Comparison of ENCODE assay signal across 24 cellular contexts in genomic region chr18:68148862-68149261, GRCh38.
DNase-seq lines count a peak whose midpoint lies in the region; ATAC-seq, FAIRE-seq and TF ChIP-seq lines count a peak whose summit lies in the region.
"Had no signal": no experiment of that assay in that cellular context is flagged by ENCODE, and none has a peak within 500 bp of the region (broad histone marks: within the 10 kb centered on the region; RNA-seq: fewer than 3 reads in every experiment).

No MANE protein-coding gene starts in this region.

- H3K4me1 Mint-ChIP-seq in neural progenitor cell = peaks cover 17% of the 10 kb centered on the region
- H3K4me1 Mint-ChIP-seq: activated CD4-positive, alpha-beta memory T cell treated with anti-CD3 and anti-CD28 coated beads, Interleukin-2, amount 10 ng/mL, durations not matched to agents 7 days and 5 days; activated naive CD4-positive, alpha-beta T cell treated with anti-CD3 and anti-CD28 coated beads, Interleukin-2, amount 10 ng/mL, durations not matched to agents 7 days and 5 days; T-cell had no signal

- TF ChIP-seq POLR2A in H1 (IDR thresholded peaks at IDR 0.05; ENCODE audit: control extremely low read depth in 1 of 2, low read depth in 2 of 2, low read length in 2 of 2) = no peak

- H3K79me2 ChIP-seq in H1 (ENCODE audit: control insufficient read depth in 1 of 2, insufficient read depth in 2 of 2, low read length in 2 of 2) (no peaks in the 10 kb centered on the region), neural progenitor cell (ENCODE audit: low read depth) (no peaks in the 10 kb centered on the region)

- peak overlapping the region; percentile 13 for H3K27ac Mint-ChIP-seq in neural progenitor cell
- H3K27ac Mint-ChIP-seq: activated CD4-positive, alpha-beta memory T cell treated with anti-CD3 and anti-CD28 coated beads, Interleukin-2, amount 10 ng/mL, durations not matched to agents 7 days and 5 days; activated naive CD4-positive, alpha-beta T cell treated with anti-CD3 and anti-CD28 coated beads, Interleukin-2, amount 10 ng/mL, durations not matched to agents 7 days and 5 days; T-cell had no signal

- H3K27me3 Mint-ChIP-seq in neural progenitor cell (ENCODE audit: insufficient read depth, low read depth) = no peaks in the 10 kb centered on the region
- H3K27me3 Mint-ChIP-seq: activated CD4-positive, alpha-beta memory T cell treated with anti-CD3 and anti-CD28 coated beads, Interleukin-2, amount 10 ng/mL, durations not matched to agents 7 days and 5 days; activated naive CD4-positive, alpha-beta T cell treated with anti-CD3 and anti-CD28 coated beads, Interleukin-2, amount 10 ng/mL, durations not matched to agents 7 days and 5 days; T-cell had no signal

- H3K23me2 ChIP-seq in H1 (ENCODE audit: low read depth, low read length) = no peaks in the 10 kb centered on the region

- H2AFZ ChIP-seq in H1 (ENCODE audit: low read length) (0 out of 2 replicates have a peak overlapping the region, but pooled peaks have one; percentile 79), neural progenitor cell (replicated peaks) (peak overlapping the region; percentile 44)

- no peak for TF ChIP-seq EP300 in H1 (IDR thresholded peaks at IDR 0.05; ENCODE audit: borderline replicate concordance in 1 of 2, low read depth in 2 of 2, low read length in 2 of 2)

- no peak for TF ChIP-seq CTCF in H1 (IDR thresholded peaks at IDR 0.05; ENCODE audit: control extremely low read depth in 1 of 3, insufficient read depth in 1 of 3, low read depth in 1 of 3, low read length in 3 of 3)
- no peak for TF ChIP-seq CTCF in neural progenitor cell (IDR thresholded peaks at IDR 0.05)

- no peaks in the 10 kb centered on the region for H3F3A ChIP-seq in neural progenitor cell (ENCODE audit: low read depth)

- H4K5ac ChIP-seq in H1 (ENCODE audit: insufficient read length, low read depth, low read length) = no peak overlapping the region

- H3K23ac ChIP-seq in H1 (ENCODE audit: insufficient read length) = no peak overlapping the region

- TF ChIP-seq RAD21 in H1 (IDR thresholded peaks at IDR 0.05 in 1 of 2, conservative IDR thresholded peaks at IDR 0.05 in 1 of 2; ENCODE audit: low read depth in 2 of 2, low read length in 2 of 2) = no peak

- H2BK120ac ChIP-seq in H1 (replicated peaks; ENCODE audit: low read depth, low read length) = no peak overlapping the region

- H3K27me3 ChIP-seq in H1 (replicated peaks in 1 of 4; ENCODE audit: control insufficient read depth in 3 of 4, extremely low read depth in 1 of 4, insufficient read depth in 3 of 4, low read length in 3 of 4) (no peaks in the 10 kb centered on the region), neural progenitor cell (no peaks in the 10 kb centered on the region)
- H3K27me3 ChIP-seq: BLaER1, esophagus muscularis mucosa had no signal

- H2BK5ac ChIP-seq in H1 (ENCODE audit: low read depth, low read length) = no peak overlapping the region

- no peak overlapping the region; the same call in 1 of the 2 replicates for H2BK12ac ChIP-seq in H1 (ENCODE audit: low read depth, low read length)

- H3K9ac ChIP-seq in H1 (replicated peaks in 1 of 4; ENCODE audit: extremely low read depth in 1 of 4, low read depth in 3 of 4, low read length in 3 of 4) (no peak overlapping the region; a peak in 1 of 7 replicates), neural progenitor cell (no peak overlapping the region)
- H3K9ac ChIP-seq: BLaER1 had no signal

- peaks cover 0 to 2% (median 0%) of the 10 kb centered on the region in 4 experiments; a peak in 1 of 7 replicates for H3K4me1 ChIP-seq in H1 (replicated peaks in 1 of 4; ENCODE audit: control insufficient read depth in 3 of 4, insufficient read depth in 4 of 4, low read length in 3 of 4)
- H3K4me1 ChIP-seq in neural progenitor cell = peaks cover 7% of the 10 kb centered on the region
- H3K4me1 ChIP-seq: A549, BLaER1, esophagus muscularis mucosa had no signal

- no peaks in the 10 kb centered on the region for H3K36me3 ChIP-seq in H1 (ENCODE audit: control insufficient read depth in 2 of 4, insufficient read depth in 4 of 4, low read length in 3 of 4)
- H3K36me3 ChIP-seq in neural progenitor cell = no peaks in the 10 kb centered on the region
- H3K36me3 ChIP-seq: BLaER1, esophagus muscularis mucosa had no signal

- WGBS in H1 (ENCODE audit: extremely low coverage in 1 of 2, insufficient coverage in 1 of 2, insufficient read length in 1 of 2, insufficient replicate concordance in 2 of 2, low coverage in 1 of 2, low lambda C conversion rate in 2 of 2, missing lambda C conversion rate in 1 of 2), 2 experiments = 59% methylated on average over 3 of the region's 3 CpGs; no CpG with 5 or more reads in 1 of the 2 experiments

- POLR2A ChIA-PET in H1 (lab: Charles Lee; ENCODE audit: partially characterized antibody) = no interaction called here

- no peak for ATAC-seq in GM19328 (IDR thresholded peaks at IDR 0.05; ENCODE audit: unreplicated experiment)
- ATAC-seq: A549; activated T-cell treated with anti-CD3 and anti-CD28 coated beads, Interleukin-2, amount 50 U/mL, for 4 hours; HCT116; left ventricle myocardium superior; mucosa of descending colon; T-cell had no signal

- H3K27ac ChIP-seq in H1 (ENCODE audit: low read depth, low read length) (no peak overlapping the region), neural progenitor cell (no peak overlapping the region)
- H3K27ac ChIP-seq: A549, BLaER1, esophagus muscularis mucosa had no signal

- H2BK20ac ChIP-seq in H1 (ENCODE audit: low read length) = 0 out of 2 replicates have a peak overlapping the region, but pooled peaks have one; percentile 21

- H3K4me2 ChIP-seq in H1 (ENCODE audit: insufficient read depth in 1 of 2, low read depth in 2 of 2, low read length in 2 of 2) (peak overlapping the region in 1 of 2 experiments; percentile 37; a peak in 1 of 4 replicates), neural progenitor cell (peak overlapping the region; percentile 43)
- H3K4me2 ChIP-seq: A549, BLaER1 had no signal

- H3K9me3 ChIP-seq in H1 (ENCODE audit: insufficient read depth in 2 of 2, low read depth in 1 of 2, low read length in 1 of 2) = no peaks in the 10 kb centered on the region
- H3K9me3 ChIP-seq in neural progenitor cell (ENCODE audit: low read depth) = no peaks in the 10 kb centered on the region
- H3K9me3 ChIP-seq: A549, BLaER1, esophagus muscularis mucosa, mucosa of descending colon had no signal

- no peak overlapping the region for H4K91ac ChIP-seq in H1 (replicated peaks; ENCODE audit: insufficient read length, low read length)

- H3K4me3 ChIP-seq in H1 (ENCODE audit: extremely low read depth in 1 of 4, insufficient read depth in 2 of 4, low read depth in 3 of 4, low read length in 4 of 4) = no peak overlapping the region
- H3K4me3 ChIP-seq in neural progenitor cell = no peak overlapping the region
- H3K4me3 ChIP-seq: A549, BLaER1, esophagus muscularis mucosa, mucosa of descending colon had no signal

- H3K36me3 Mint-ChIP-seq in neural progenitor cell = no peaks in the 10 kb centered on the region
- H3K36me3 Mint-ChIP-seq: activated naive CD4-positive, alpha-beta T cell treated with anti-CD3 and anti-CD28 coated beads, Interleukin-2, amount 10 ng/mL, durations not matched to agents 7 days and 5 days; T-cell had no signal

- DNase-seq in NCI-H2081 treated with DMSO at 0.1 percent for 48 hours (lab: John Stamatoyannopoulos, UW) (peak; percentile 9), NCI-H2081 (lab: John Stamatoyannopoulos, UW) (no peak), NCI-H2107 treated with DMSO at 0.1 percent for 48 hours (lab: John Stamatoyannopoulos, UW; ENCODE audit: unreplicated experiment) (peak; percentile 47), H1 (ENCODE audit: low read depth in 1 of 2, low spot score in 2 of 2) (no peak), neural progenitor cell (ENCODE audit: low spot score) (peak; percentile 70), NCI-H1694 (lab: John Stamatoyannopoulos, UW) (no peak), GF-D8 (lab: John Stamatoyannopoulos, UW) (no peak)
- DNase-seq: activated CD4-positive, alpha-beta memory T cell treated with anti-CD3 and anti-CD28 coated beads, Interleukin-2, amount 10 ng/mL, durations not matched to agents 7 days and 5 days; activated naive CD4-positive, alpha-beta T cell treated with anti-CD3 and anti-CD28 coated beads, Interleukin-2, amount 10 ng/mL, durations not matched to agents 7 days and 5 days; activated T-cell treated with anti-CD3 and anti-CD28 coated beads, Interleukin-2, amount 50 U/mL, for 4 hours; anterior cingulate cortex; Calu3; effector CD4-positive, alpha-beta T cell; IMR-90; left ventricle myocardium superior; mucosa of descending colon; NCI-H2171; T-cell had no signal

- no peak overlapping the region for H4K8ac ChIP-seq in H1 (ENCODE audit: extremely low read depth, insufficient read depth, low read length)

- no peak overlapping the region for H3K4me3 Mint-ChIP-seq in neural progenitor cell
- H3K4me3 Mint-ChIP-seq: activated CD4-positive, alpha-beta memory T cell treated with anti-CD3 and anti-CD28 coated beads, Interleukin-2, amount 10 ng/mL, durations not matched to agents 7 days and 5 days; activated naive CD4-positive, alpha-beta T cell treated with anti-CD3 and anti-CD28 coated beads, Interleukin-2, amount 10 ng/mL, durations not matched to agents 7 days and 5 days; activated T-cell treated with anti-CD3 and anti-CD28 coated beads, Interleukin-2, amount 50 U/mL, for 4 hours; T-cell had no signal

- no peak overlapping the region for H2BK15ac ChIP-seq in H1 (ENCODE audit: low read length)

- no peaks in the 10 kb centered on the region for H4K20me1 ChIP-seq in H1 (replicated peaks in 1 of 2; ENCODE audit: control insufficient read depth in 1 of 2, insufficient read depth in 2 of 2, low read length in 2 of 2)
- H4K20me1 ChIP-seq in neural progenitor cell (ENCODE audit: low read depth) = no peaks in the 10 kb centered on the region
- H4K20me1 ChIP-seq: BLaER1 had no signal

- no peaks in the 10 kb centered on the region for H3K79me1 ChIP-seq in H1 (ENCODE audit: low read depth, low read length)

- no peak overlapping the region for H3K18ac ChIP-seq in H1 (ENCODE audit: extremely low read depth, low read length)

- H3K56ac ChIP-seq in H1 (replicated peaks; ENCODE audit: insufficient read length, low read depth, low read length) = no peak overlapping the region

- H3K14ac ChIP-seq in H1 (ENCODE audit: insufficient read length) = no peak overlapping the region

- CTCF ChIA-PET in H1 (lab: Charles Lee; ENCODE audit: partially characterized antibody) = no interaction called here

- FAIRE-seq in H1 (lab: Jason Lieb, UNC) = no peak
- FAIRE-seq: A549, GM12891 had no signal

- no peak overlapping the region for H3K4ac ChIP-seq in H1 (replicated peaks; ENCODE audit: insufficient read length, low read depth, low read length)

- no peaks in the 10 kb centered on the region for H3K9me3 Mint-ChIP-seq in neural progenitor cell
- H3K9me3 Mint-ChIP-seq: activated CD4-positive, alpha-beta memory T cell treated with anti-CD3 and anti-CD28 coated beads, Interleukin-2, amount 10 ng/mL, durations not matched to agents 7 days and 5 days; activated naive CD4-positive, alpha-beta T cell treated with anti-CD3 and anti-CD28 coated beads, Interleukin-2, amount 10 ng/mL, durations not matched to agents 7 days and 5 days; activated T-cell treated with anti-CD3 and anti-CD28 coated beads, Interleukin-2, amount 50 U/mL, for 4 hours; T-cell had no signal

- H2AK5ac ChIP-seq in H1 (ENCODE audit: low read depth, low read length) = no peak overlapping the region

TF ChIP-seq in H1, 55 proteins besides CTCF, POLR2A, EP300 and RAD21 (continues in another document):
- TF ChIP-seq SIN3A (conservative IDR thresholded peaks at IDR 0.05 in 1 of 2, IDR thresholded peaks at IDR 0.05 in 1 of 2; ENCODE audit: low read depth in 1 of 2, low read length in 2 of 2) = no peak
- TF ChIP-seq POLR2AphosphoS5 (IDR thresholded peaks at IDR 0.05; ENCODE audit: low read depth, low read length) = no peak

Comparison
In these comparisons a context has a peak if more than half of its experiments do, and no peak if none do; other contexts are left out.
1. DNase-seq: peak in NCI-H2081 treated with DMSO at 0.1 percent for 48 hours (single experiment), NCI-H2107 treated with DMSO at 0.1 percent for 48 hours (single experiment) and neural progenitor cell (single experiment); none in NCI-H2081 (0 of 2), H1 (0 of 2), NCI-H1694 (single experiment) and GF-D8 (single experiment).